ENCODE assay signal across 21 cellular contexts in the genomic region with DNA sequence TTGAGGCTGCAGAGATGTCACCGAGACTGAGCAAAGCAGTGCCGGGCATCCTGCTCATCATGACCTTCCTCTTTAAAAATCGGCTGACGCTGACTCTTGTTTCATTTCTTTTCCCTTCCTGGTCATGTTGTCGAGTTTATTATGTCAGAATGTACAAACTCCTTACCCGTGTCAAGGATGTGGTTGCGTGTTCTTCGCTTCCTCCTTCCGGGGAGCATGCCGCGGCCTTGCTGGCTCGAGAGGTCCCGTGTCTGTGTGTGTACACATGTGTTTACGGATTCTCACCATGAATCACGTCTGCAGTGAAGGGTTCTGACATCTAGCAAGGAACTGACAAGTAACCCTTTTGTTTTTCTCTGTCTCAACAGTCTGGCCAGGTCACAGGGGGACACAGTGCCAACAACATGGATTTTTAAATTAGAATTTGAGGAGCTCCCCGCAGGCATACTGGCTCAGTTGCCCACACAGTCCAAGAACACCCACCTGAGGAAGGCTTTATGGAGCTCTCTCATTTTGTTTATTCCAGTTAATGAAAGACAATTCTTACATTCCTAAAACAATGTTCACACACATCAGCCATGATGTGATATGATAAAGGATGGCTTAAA.
DNase-seq lines count a peak whose midpoint lies in the region; ATAC-seq and TF ChIP-seq lines count a peak whose summit lies in the region.
"Had no signal": no experiment of that assay in that cellular context is flagged by ENCODE, and none has a peak within 500 bp of the region (broad histone marks: within the 10 kb centered on the region; RNA-seq: fewer than 3 reads in every experiment).

No MANE protein-coding gene starts in this region.

- H3K4me3 ChIP-seq in thoracic aorta = peak overlapping the region; percentile 9
- H3K4me3 ChIP-seq: gastroesophageal sphincter, mucosa of descending colon had no signal

- intact Hi-C loops in activated CD4-positive, alpha-beta T cell treated with anti-CD3 and anti-CD28 coated beads, Interleukin-2, amount 10 ng/mL, durations not matched to agents 24 days and 14 days (cut with micrococcal nuclease) = no loop called here

- no peak for DNase-seq in activated CD4-positive, alpha-beta T cell treated with anti-CD3 and anti-CD28 coated beads, Interleukin-2, amount 10 ng/mL, durations not matched to agents 7 days and 5 days
- no peak for DNase-seq in activated CD4-positive, alpha-beta T cell treated with anti-CD3 and anti-CD28 coated beads, Interleukin-2, amount 10 ng/mL, durations not matched to agents 24 days and 14 days
- DNase-seq in RPMI7951 (ENCODE audit: low read depth) (peak; percentile 54), glutamatergic neuron (no peak), thoracic aorta (ENCODE audit: low spot score) (no peak), kidney glomerular epithelial cell (lab: John Stamatoyannopoulos, UW) (no peak), T-helper 1 cell (no peak), NCI-H1417 treated with DMSO at 0.1 percent for 48 hours (lab: John Stamatoyannopoulos, UW) (no peak)
- DNase-seq: activated CD8-positive, alpha-beta memory T cell treated with anti-CD3 and anti-CD28 coated beads for 24 hours; activated naive CD8-positive, alpha-beta T cell treated with anti-CD3 and anti-CD28 coated beads, Interleukin-2, amount 10 ng/mL, durations not matched to agents 7 days and 5 days; MM.1S; mucosa of descending colon; NCI-H1694; stimulated activated CD4-positive, alpha-beta T cell treated with anti-CD3 and anti-CD28 coated beads, Interleukin-15, amount 100 ng/mL, for 24 hours had no signal

- peaks cover 7 to 24% of the 10 kb centered on the region in 2 donors for H3K4me1 ChIP-seq in thoracic aorta (ENCODE audit: control insufficient read depth in 1 of 2, low read depth in 2 of 2)
- H3K4me1 ChIP-seq: gastroesophageal sphincter had no signal

- no peaks in the 10 kb centered on the region for H3K27me3 ChIP-seq in thoracic aorta (replicated peaks; ENCODE audit: insufficient read depth)
- H3K27me3 ChIP-seq: gastroesophageal sphincter had no signal

- no peaks in the 10 kb centered on the region for H3K36me3 Mint-ChIP-seq in activated CD4-positive, alpha-beta T cell treated with anti-CD3 and anti-CD28 coated beads, Interleukin-2, amount 10 ng/mL, durations not matched to agents 7 days and 5 days (ENCODE audit: low read depth)
- H3K36me3 Mint-ChIP-seq in activated CD4-positive, alpha-beta T cell treated with anti-CD3 and anti-CD28 coated beads, Interleukin-2, amount 10 ng/mL, durations not matched to agents 24 days and 14 days (ENCODE audit: low read depth) = no peaks in the 10 kb centered on the region
- H3K36me3 Mint-ChIP-seq in glutamatergic neuron (ENCODE audit: unreplicated experiment) = no peaks in the 10 kb centered on the region
- H3K36me3 Mint-ChIP-seq: activated naive CD8-positive, alpha-beta T cell treated with anti-CD3 and anti-CD28 coated beads, Interleukin-2, amount 10 ng/mL, durations not matched to agents 7 days and 5 days; CD14-positive monocyte; IgD-negative memory B cell; stimulated activated effector memory CD8-positive, alpha-beta T cell treated with anti-CD3 and anti-CD28 coated beads, Interleukin-12 subunit alpha, Interleukin-12 subunit beta, amount 100 ng/mL, for 72 hours; type B pancreatic cell had no signal

- no peaks in the 10 kb centered on the region for H3K36me3 ChIP-seq in thoracic aorta
- H3K36me3 ChIP-seq: gastroesophageal sphincter had no signal

- TF ChIP-seq CTCF in glutamatergic neuron (IDR thresholded peaks at IDR 0.05; ENCODE audit: partially characterized antibody, unreplicated experiment) = no peak
- TF ChIP-seq CTCF in thoracic aorta (IDR thresholded peaks at IDR 0.05) = no peak

- peak overlapping the region; percentile 78 to 82 for H3K27ac ChIP-seq in thoracic aorta
- H3K27ac ChIP-seq: epithelial cell of prostate, gastroesophageal sphincter had no signal

- POLR2A ChIA-PET in activated CD4-positive, alpha-beta T cell treated with anti-CD3 and anti-CD28 coated beads, Interleukin-2, amount 10 ng/mL, durations not matched to agents 7 days and 5 days (lab: Charles Lee) = no interaction called here

- no peak overlapping the region for H3K4me3 Mint-ChIP-seq in activated CD4-positive, alpha-beta T cell treated with anti-CD3 and anti-CD28 coated beads, Interleukin-2, amount 10 ng/mL, durations not matched to agents 7 days and 5 days
- H3K4me3 Mint-ChIP-seq in activated CD4-positive, alpha-beta T cell treated with anti-CD3 and anti-CD28 coated beads, Interleukin-2, amount 10 ng/mL, durations not matched to agents 24 days and 14 days = no peak overlapping the region
- H3K4me3 Mint-ChIP-seq in glutamatergic neuron (ENCODE audit: unreplicated experiment) = peak overlapping the region; percentile 10
- H3K4me3 Mint-ChIP-seq: activated naive CD8-positive, alpha-beta T cell treated with anti-CD3 and anti-CD28 coated beads, Interleukin-2, amount 10 ng/mL, durations not matched to agents 7 days and 5 days; CD14-positive monocyte; IgD-negative memory B cell; stimulated activated effector memory CD8-positive, alpha-beta T cell treated with anti-CD3 and anti-CD28 coated beads, Interleukin-12 subunit alpha, Interleukin-12 subunit beta, amount 100 ng/mL, for 72 hours; type B pancreatic cell had no signal

- no peaks in the 10 kb centered on the region for H3K9me3 ChIP-seq in thoracic aorta
- H3K9me3 ChIP-seq: gastroesophageal sphincter had no signal

- ATAC-seq in thoracic aorta (ENCODE audit: insufficient number of reproducible peaks, low FRiP score, low read depth) = peak; percentile 4
- ATAC-seq: mucosa of descending colon; PC-3; stimulated activated effector memory CD8-positive, alpha-beta T cell treated with anti-CD3 and anti-CD28 coated beads, Interleukin-12 subunit alpha, Interleukin-12 subunit beta, amount 100 ng/mL, for 72 hours had no signal

- H3K27ac Mint-ChIP-seq in activated CD4-positive, alpha-beta T cell treated with anti-CD3 and anti-CD28 coated beads, Interleukin-2, amount 10 ng/mL, durations not matched to agents 7 days and 5 days = peak overlapping the region; percentile 22
- no peak overlapping the region for H3K27ac Mint-ChIP-seq in activated CD4-positive, alpha-beta T cell treated with anti-CD3 and anti-CD28 coated beads, Interleukin-2, amount 10 ng/mL, durations not matched to agents 24 days and 14 days
- peak overlapping the region; percentile 87 for H3K27ac Mint-ChIP-seq in glutamatergic neuron (ENCODE audit: unreplicated experiment)
- H3K27ac Mint-ChIP-seq: activated naive CD8-positive, alpha-beta T cell treated with anti-CD3 and anti-CD28 coated beads, Interleukin-2, amount 10 ng/mL, durations not matched to agents 7 days and 5 days; CD14-positive monocyte; IgD-negative memory B cell; stimulated activated effector memory CD8-positive, alpha-beta T cell treated with anti-CD3 and anti-CD28 coated beads, Interleukin-12 subunit alpha, Interleukin-12 subunit beta, amount 100 ng/mL, for 72 hours; type B pancreatic cell had no signal

- H3K9me3 Mint-ChIP-seq in activated CD4-positive, alpha-beta T cell treated with anti-CD3 and anti-CD28 coated beads, Interleukin-2, amount 10 ng/mL, durations not matched to agents 7 days and 5 days = no peaks in the 10 kb centered on the region
- H3K9me3 Mint-ChIP-seq in activated CD4-positive, alpha-beta T cell treated with anti-CD3 and anti-CD28 coated beads, Interleukin-2, amount 10 ng/mL, durations not matched to agents 24 days and 14 days = no peaks in the 10 kb centered on the region
- H3K9me3 Mint-ChIP-seq in glutamatergic neuron (ENCODE audit: unreplicated experiment) = peaks cover 6% of the 10 kb centered on the region
- H3K9me3 Mint-ChIP-seq: activated naive CD8-positive, alpha-beta T cell treated with anti-CD3 and anti-CD28 coated beads, Interleukin-2, amount 10 ng/mL, durations not matched to agents 7 days and 5 days; type B pancreatic cell had no signal

- H3K4me1 Mint-ChIP-seq in activated CD4-positive, alpha-beta T cell treated with anti-CD3 and anti-CD28 coated beads, Interleukin-2, amount 10 ng/mL, durations not matched to agents 7 days and 5 days = no peaks in the 10 kb centered on the region
- no peaks in the 10 kb centered on the region for H3K4me1 Mint-ChIP-seq in activated CD4-positive, alpha-beta T cell treated with anti-CD3 and anti-CD28 coated beads, Interleukin-2, amount 10 ng/mL, durations not matched to agents 24 days and 14 days
- H3K4me1 Mint-ChIP-seq in glutamatergic neuron (ENCODE audit: low read depth, unreplicated experiment) = peaks cover 48% of the 10 kb centered on the region
- H3K4me1 Mint-ChIP-seq: activated naive CD8-positive, alpha-beta T cell treated with anti-CD3 and anti-CD28 coated beads, Interleukin-2, amount 10 ng/mL, durations not matched to agents 7 days and 5 days; CD14-positive monocyte; IgD-negative memory B cell; stimulated activated effector memory CD8-positive, alpha-beta T cell treated with anti-CD3 and anti-CD28 coated beads, Interleukin-12 subunit alpha, Interleukin-12 subunit beta, amount 100 ng/mL, for 72 hours had no signal

- no peaks in the 10 kb centered on the region for H3K27me3 Mint-ChIP-seq in activated CD4-positive, alpha-beta T cell treated with anti-CD3 and anti-CD28 coated beads, Interleukin-2, amount 10 ng/mL, durations not matched to agents 7 days and 5 days
- no peaks in the 10 kb centered on the region for H3K27me3 Mint-ChIP-seq in activated CD4-positive, alpha-beta T cell treated with anti-CD3 and anti-CD28 coated beads, Interleukin-2, amount 10 ng/mL, durations not matched to agents 24 days and 14 days
- peaks cover 9% of the 10 kb centered on the region for H3K27me3 Mint-ChIP-seq in glutamatergic neuron (ENCODE audit: unreplicated experiment)
- H3K27me3 Mint-ChIP-seq: activated naive CD8-positive, alpha-beta T cell treated with anti-CD3 and anti-CD28 coated beads, Interleukin-2, amount 10 ng/mL, durations not matched to agents 7 days and 5 days; IgD-negative memory B cell had no signal

- CTCF ChIA-PET in activated CD4-positive, alpha-beta T cell treated with anti-CD3 and anti-CD28 coated beads, Interleukin-2, amount 10 ng/mL, durations not matched to agents 7 days and 5 days (lab: Charles Lee) = no interaction called here
